Comparison of ENCODE assay signal across 17 cellular contexts in genomic region chr7:26657139-26657753, GRCh38.
A peak's percentile ranks its signal among the peaks of the same experiment; 100 is the strongest.
DNase-seq lines count a peak whose midpoint lies in the region; ATAC-seq and TF ChIP-seq lines count a peak whose summit lies in the region.
"Had no signal": no experiment of that assay in that cellular context is flagged by ENCODE, and none has a peak within 500 bp of the region (broad histone marks: within the 10 kb centered on the region; RNA-seq: fewer than 3 reads in every experiment).

No MANE protein-coding gene starts in this region.

- no peak for ATAC-seq in GM18502 (IDR thresholded peaks at IDR 0.05; ENCODE audit: poor library complexity, unreplicated experiment)
- ATAC-seq: GM12878; stimulated activated naive CD8-positive, alpha-beta T cell treated with anti-CD3 and anti-CD28 coated beads, Interleukin-15, amount 100 ng/mL, for 72 hours had no signal

- no peaks in the 10 kb centered on the region for H3K4me1 ChIP-seq in Caco-2

- intact Hi-C loops in Caco-2 (cut with micrococcal nuclease; ENCODE audit: unreplicated experiment) = no loop called here

- BruUV-seq in Caco-2 (replicated peaks; lab: Mats Ljungman, UMichigan) = no TSS peak

- POLR2A ChIA-PET in Caco-2 (lab: Charles Lee) = no interaction called here

- H3K36me3 ChIP-seq in Caco-2 (ENCODE audit: control insufficient read depth, insufficient read depth, low read length) = no peaks in the 10 kb centered on the region

- no peaks in the 10 kb centered on the region for H3K27me3 ChIP-seq in Caco-2 (replicated peaks; ENCODE audit: control insufficient read depth, insufficient read depth, low read length)

- H3K4me3 Mint-ChIP-seq in mesothelial cell of epicardium = no peak overlapping the region
- no peak overlapping the region for H3K4me3 Mint-ChIP-seq in Caco-2 (ENCODE audit: unreplicated experiment)
- H3K4me3 Mint-ChIP-seq: CD4-positive, alpha-beta T cell; naive B cell; stimulated activated naive CD8-positive, alpha-beta T cell treated with anti-CD3 and anti-CD28 coated beads, Interleukin-15, amount 100 ng/mL, for 72 hours had no signal

- H3K27ac Mint-ChIP-seq in mesothelial cell of epicardium = peak overlapping the region; percentile 78
- no peak overlapping the region for H3K27ac Mint-ChIP-seq in Caco-2 (ENCODE audit: unreplicated experiment)
- H3K27ac Mint-ChIP-seq: CD4-positive, alpha-beta T cell; stimulated activated naive CD8-positive, alpha-beta T cell treated with anti-CD3 and anti-CD28 coated beads, Interleukin-15, amount 100 ng/mL, for 72 hours had no signal

- H3K27me3 Mint-ChIP-seq in mesothelial cell of epicardium (ENCODE audit: low read depth) (no peaks in the 10 kb centered on the region), Caco-2 (ENCODE audit: insufficient read depth, unreplicated experiment) (no peaks in the 10 kb centered on the region)
- H3K27me3 Mint-ChIP-seq: naive B cell had no signal

- no peaks in the 10 kb centered on the region for H3K36me3 Mint-ChIP-seq in mesothelial cell of epicardium
- H3K36me3 Mint-ChIP-seq in Caco-2 (ENCODE audit: insufficient read depth, unreplicated experiment) = no peaks in the 10 kb centered on the region

- no peaks in the 10 kb centered on the region for H3K9me3 ChIP-seq in Caco-2

- TF ChIP-seq CTCF in mesothelial cell of epicardium (IDR thresholded peaks at IDR 0.05; ENCODE audit: unreplicated experiment) (no peak), Caco-2 (IDR thresholded peaks at IDR 0.05; ENCODE audit: insufficient read depth in 1 of 2, low read depth in 1 of 2, low read length in 1 of 2, severe bottlenecking in 1 of 2, unreplicated experiment in 1 of 2) (no peak)

- H3K9me3 Mint-ChIP-seq in mesothelial cell of epicardium (no peaks in the 10 kb centered on the region), Caco-2 (ENCODE audit: unreplicated experiment) (no peaks in the 10 kb centered on the region)
- H3K9me3 Mint-ChIP-seq: CD4-positive, alpha-beta T cell; naive B cell; stimulated activated naive CD8-positive, alpha-beta T cell treated with anti-CD3 and anti-CD28 coated beads, Interleukin-15, amount 100 ng/mL, for 72 hours had no signal

- peaks cover 87% of the 10 kb centered on the region for H3K4me1 Mint-ChIP-seq in mesothelial cell of epicardium
- H3K4me1 Mint-ChIP-seq in Caco-2 (ENCODE audit: low read depth, unreplicated experiment) = no peaks in the 10 kb centered on the region
- H3K4me1 Mint-ChIP-seq: naive B cell; stimulated activated naive CD8-positive, alpha-beta T cell treated with anti-CD3 and anti-CD28 coated beads, Interleukin-15, amount 100 ng/mL, for 72 hours had no signal

- H3K4me3 ChIP-seq in Caco-2 (ENCODE audit: low read depth, low read length) = no peak overlapping the region
- H3K4me3 ChIP-seq: GM12878 had no signal

- DNase-seq in COR-L47 (lab: John Stamatoyannopoulos, UW) (peak; percentile 60), NCI-H1092 (lab: John Stamatoyannopoulos, UW) (peak; percentile 27), SK-N-DZ (ENCODE audit: low spot score) (peak; percentile 63), mesothelial cell of epicardium (ENCODE audit: low spot score in 2 of 2, unreplicated experiment in 2 of 2) (no peak), epidermal melanocyte (ENCODE audit: insufficient read length, low spot score) (no peak), Caco-2 (no peak), NCI-H2029 (lab: John Stamatoyannopoulos, UW) (no peak)
- DNase-seq: activated CD4-positive, CD25-positive, alpha-beta regulatory T cell; activated effector memory CD4-positive, alpha-beta T cell treated with Interleukin-2 at 50 U/mL for 16 hours; CD4-positive, alpha-beta T cell; GOT3; naive B cell; SHP77 treated with DMSO at 0.1 percent for 48 hours; stimulated activated naive CD8-positive, alpha-beta T cell treated with anti-CD3 and anti-CD28 coated beads, Interleukin-15, amount 100 ng/mL, for 72 hours; T-helper 2 cell had no signal

- CTCF ChIA-PET in Caco-2 (lab: Charles Lee) = no interaction called here

Comparison
In these comparisons a context has a peak if more than half of its experiments do, and no peak if none do; other contexts are left out.
1. DNase-seq: peak in COR-L47 (single experiment), NCI-H1092 (single experiment) and SK-N-DZ (single experiment); none in mesothelial cell of epicardium (0 of 2), epidermal melanocyte (single experiment), Caco-2 (0 of 2) and NCI-H2029 (single experiment).